In genomic region chr2:27051902-27052645, GRCh38 we compare ENCODE assay signal across 8 cellular contexts. TPM values are rescaled to one million over a fixed set of nuclear protein-coding genes. Genes with fewer than 3 reads are reported as not detected.
DNase-seq lines count a peak whose midpoint lies in the region; ATAC-seq and TF ChIP-seq lines count a peak whose summit lies in the region.

No MANE protein-coding gene starts in this region.

- peaks cover 7% of the 10 kb centered on the region for H3K27me3 Mint-ChIP-seq in activated T-cell treated with anti-CD3 and anti-CD28 coated beads, Interleukin-2, amount 50 U/mL, for 4 hours (ENCODE audit: low read depth)

- H3K9me3 Mint-ChIP-seq in activated T-cell treated with anti-CD3 and anti-CD28 coated beads, Interleukin-2, amount 50 U/mL, for 4 hours: no peaks in the 10 kb centered on the region

- intact Hi-C loops in Right ventricle myocardium superior (cut with DNase I): no loop called here

- peak overlapping the region; percentile 92 to 98 (median 97) for H3K4me2 ChIP-seq in BLaER1 treated with 17β-estradiol and CSF1 and Interleukin-3, amounts not matched to agents 10 nM and 100 nM
- peak overlapping the region; percentile 97 for H3K4me2 ChIP-seq in parathyroid adenoma (ENCODE audit: low read length)

- DNase-seq in activated T-cell treated with anti-CD3 and anti-CD28 coated beads, Interleukin-2, amount 50 U/mL, for 4 hours: peak; percentile 34
- DNase-seq in Right ventricle myocardium superior (peak; percentile 63), NCI-H774 (lab: John Stamatoyannopoulos, UW) (no peak), NK-92 (lab: John Stamatoyannopoulos, UW; ENCODE audit: unreplicated experiment) (no peak)

- peak overlapping the region; percentile 87 for H3K4me3 Mint-ChIP-seq in activated T-cell treated with anti-CD3 and anti-CD28 coated beads, Interleukin-2, amount 50 U/mL, for 4 hours

- H3K79me2 ChIP-seq in parathyroid adenoma: no peaks in the 10 kb centered on the region

- peak overlapping the region in 10 of 11 experiments; percentile 58 to 88 (median 82); a peak in 18 of 22 replicates for H3K27ac ChIP-seq in BLaER1 treated with 17β-estradiol and CSF1 and Interleukin-3, amounts not matched to agents 10 nM and 100 nM
- peak overlapping the region; percentile 79 for H3K27ac ChIP-seq in parathyroid adenoma

- ATAC-seq in HG03039 (IDR thresholded peaks at IDR 0.05; ENCODE audit: unreplicated experiment) (peak; percentile 1), Right ventricle myocardium superior (ENCODE audit: poor library complexity) (no peak), GM19351 (IDR thresholded peaks at IDR 0.05; ENCODE audit: unreplicated experiment) (no peak)
- no peak for ATAC-seq in activated T-cell treated with anti-CD3 and anti-CD28 coated beads, Interleukin-2, amount 50 U/mL, for 4 hours

- H3K4me1 ChIP-seq in BLaER1 treated with 17β-estradiol and CSF1 and Interleukin-3, amounts not matched to agents 10 nM and 100 nM: peaks cover 23 to 28% (median 26%) of the 10 kb centered on the region in 10 experiments
- H3K4me1 ChIP-seq in parathyroid adenoma: peaks cover 2% of the 10 kb centered on the region

- peaks cover 15% of the 10 kb centered on the region for H3K4me1 Mint-ChIP-seq in activated T-cell treated with anti-CD3 and anti-CD28 coated beads, Interleukin-2, amount 50 U/mL, for 4 hours (ENCODE audit: low read depth)

- no peaks in the 10 kb centered on the region; a peak in 1 of 22 replicates for H4K20me1 ChIP-seq in BLaER1 treated with 17β-estradiol and CSF1 and Interleukin-3, amounts not matched to agents 10 nM and 100 nM

- peak overlapping the region; percentile 67 to 86 (median 81) for H3K9ac ChIP-seq in BLaER1 treated with 17β-estradiol and CSF1 and Interleukin-3, amounts not matched to agents 10 nM and 100 nM
- H3K9ac ChIP-seq in parathyroid adenoma: peak overlapping the region; percentile 69

- H3K36me3 Mint-ChIP-seq in activated T-cell treated with anti-CD3 and anti-CD28 coated beads, Interleukin-2, amount 50 U/mL, for 4 hours (ENCODE audit: insufficient read depth): peaks cover 17% of the 10 kb centered on the region

- H3K4me3 ChIP-seq in BLaER1 treated with 17β-estradiol and CSF1 and Interleukin-3, amounts not matched to agents 10 nM and 100 nM: peak overlapping the region; percentile 69 to 86 (median 76)
- H3K4me3 ChIP-seq in parathyroid adenoma (ENCODE audit: low read depth, low read length): peak overlapping the region; percentile 84

- TF ChIP-seq CTCF in parathyroid adenoma (IDR thresholded peaks at IDR 0.05): no peak

- H2AFZ ChIP-seq in parathyroid adenoma: peak overlapping the region; percentile 72

- H3K9me3 ChIP-seq in BLaER1 treated with 17β-estradiol and CSF1 and Interleukin-3, amounts not matched to agents 10 nM and 100 nM (replicated peaks in 1 of 11): no peaks in the 10 kb centered on the region
- no peaks in the 10 kb centered on the region for H3K9me3 ChIP-seq in parathyroid adenoma (ENCODE audit: control insufficient read depth, low read length)

- H3K27me3 ChIP-seq in BLaER1 treated with 17β-estradiol and CSF1 and Interleukin-3, amounts not matched to agents 10 nM and 100 nM: no peaks in the 10 kb centered on the region
- no peaks in the 10 kb centered on the region for H3K27me3 ChIP-seq in parathyroid adenoma (ENCODE audit: control insufficient read depth, insufficient read depth, low read length)

- H3K36me3 ChIP-seq in BLaER1 treated with 17β-estradiol and CSF1 and Interleukin-3, amounts not matched to agents 10 nM and 100 nM: peaks cover 29 to 43% (median 38%) of the 10 kb centered on the region in 11 experiments
- H3K36me3 ChIP-seq in parathyroid adenoma (ENCODE audit: control insufficient read depth, insufficient read depth, low read length): no peaks in the 10 kb centered on the region

RNA-seq across cellular contexts. Expression of gene AGBL5, which starts 0.6 kb away (rescaled TPM):
- 10 to 100 TPM in 1 of 3 donors, 1 to 10 TPM in 2; 6.5 to 11.2 (median 9.2) TPM for total RNA-seq in activated T-cell treated with anti-CD3 and anti-CD28 coated beads, Interleukin-2, amount 50 U/mL, for 4 hours
- total RNA-seq in Right ventricle myocardium superior: 6.8 TPM

RNA-seq across cellular contexts. Expression of gene TMEM214, which starts 19.3 kb away (rescaled TPM):
- total RNA-seq in activated T-cell treated with anti-CD3 and anti-CD28 coated beads, Interleukin-2, amount 50 U/mL, for 4 hours: 10 to 100 TPM; 59.0 to 71.3 (median 60.4) TPM
- 28.2 TPM for total RNA-seq in Right ventricle myocardium superior

RNA-seq across cellular contexts. Expression of gene OST4, which starts 19.4 kb away (rescaled TPM):
- 100 to 1,000 TPM; 225 to 244 (median 229) TPM for total RNA-seq in activated T-cell treated with anti-CD3 and anti-CD28 coated beads, Interleukin-2, amount 50 U/mL, for 4 hours
- total RNA-seq in Right ventricle myocardium superior: 393 TPM

RNA-seq across cellular contexts. Expression of gene EMILIN1, which starts 26.3 kb away (rescaled TPM):
- 1 to 10 TPM in 2 of 3 donors, under 1 TPM in 1; 0.76 to 1.4 (median 1.3) TPM for total RNA-seq in activated T-cell treated with anti-CD3 and anti-CD28 coated beads, Interleukin-2, amount 50 U/mL, for 4 hours
- 17.4 TPM for total RNA-seq in Right ventricle myocardium superior

RNA-seq across cellular contexts. Expression of gene KHK, which starts 34.5 kb away (rescaled TPM):
- 10 to 100 TPM in 1 of 3 donors, 1 to 10 TPM in 2; 5.2 to 10.7 (median 5.5) TPM for total RNA-seq in activated T-cell treated with anti-CD3 and anti-CD28 coated beads, Interleukin-2, amount 50 U/mL, for 4 hours
- 3.3 TPM for total RNA-seq in Right ventricle myocardium superior

Comparison
In these comparisons a context has a peak if more than half of its experiments do, and no peak if none do; other contexts are left out.
1. DNase-seq: peak in activated T-cell treated with anti-CD3 and anti-CD28 coated beads, Interleukin-2, amount 50 U/mL, for 4 hours (single experiment) and Right ventricle myocardium superior (single experiment); none in NCI-H774 (single experiment) and NK-92 (single experiment).